In genomic region chr16:68237243-68238028, GRCh38 we compare ENCODE assay signal across 8 cellular contexts. TPM values are rescaled to one million over a fixed set of nuclear protein-coding genes. Genes with fewer than 3 reads are reported as not detected.
DNase-seq lines count a peak whose midpoint lies in the region; ATAC-seq lines count a peak whose summit lies in the region.

No MANE protein-coding gene starts in this region.

- no peak overlapping the region for H2BK15ac ChIP-seq in mesendoderm (replicated peaks; ENCODE audit: low read depth)

- H3K56ac ChIP-seq in mesendoderm (ENCODE audit: low read length): peak overlapping the region; percentile 94

- no peak overlapping the region for H3K23ac ChIP-seq in mesendoderm (ENCODE audit: low read length)

- H3K9ac ChIP-seq in NT2/D1 (ENCODE audit: insufficient read length, low read depth) (peak overlapping the region; percentile 87), endocrine pancreas (ENCODE audit: control insufficient read depth, insufficient read depth, low read length) (peak overlapping the region; percentile 65), mesendoderm (ENCODE audit: low read length) (peak overlapping the region; percentile 91)

- POLR2A ChIA-PET in CD4-positive, alpha-beta memory T cell (lab: Charles Lee; ENCODE audit: partially characterized antibody): interaction anchor here (1.1 to 4.3 kb wide), 15 partner anchors 8 to 303 kb away, joined by 3 to 23 read pairs (median 5); partner anchors contain the start of genes NFATC3, PLA2G15, PRMT7 and SLC7A6

- no peaks in the 10 kb centered on the region for H3K27me3 ChIP-seq in CD4-positive, alpha-beta memory T cell (ENCODE audit: insufficient read depth, low read length)
- H3K27me3 ChIP-seq in NT2/D1 (ENCODE audit: insufficient read depth, insufficient read length): peaks cover 29% of the 10 kb centered on the region
- H3K27me3 ChIP-seq in endocrine pancreas (ENCODE audit: control insufficient read depth, insufficient read depth, low read length): no peaks in the 10 kb centered on the region
- no peaks in the 10 kb centered on the region for H3K27me3 ChIP-seq in mesendoderm (ENCODE audit: insufficient read depth, low read length, poor library complexity)

- peaks cover 2% of the 10 kb centered on the region for H3K79me1 ChIP-seq in mesendoderm (ENCODE audit: low read length)

- no peaks in the 10 kb centered on the region for H3K9me3 ChIP-seq in CD4-positive, alpha-beta memory T cell (ENCODE audit: control insufficient read depth in 1 of 2, low read length in 2 of 2)
- H3K9me3 ChIP-seq in NT2/D1 (ENCODE audit: insufficient read depth, low read length) (no peaks in the 10 kb centered on the region), endocrine pancreas (ENCODE audit: control insufficient read depth, low read length) (no peaks in the 10 kb centered on the region)

- peaks cover 0 to 9% (median 0%) of the 10 kb centered on the region in 8 donors for H3K9me3 Mint-ChIP-seq in CD4-positive, alpha-beta memory T cell

- H2BK5ac ChIP-seq in mesendoderm (ENCODE audit: low read length): peak overlapping the region; percentile 61

- DNase-seq in CD4-positive, alpha-beta memory T cell: peak; percentile 83 to 90 (median 84)
- DNase-seq in HPDE6-E6E7 (ENCODE audit: extremely low spot score) (peak; percentile 97), NT2/D1 (ENCODE audit: low read depth, low spot score) (peak; percentile 99), mesendoderm (peak; percentile 100)
- peak; percentile 68 for DNase-seq in activated CD8-positive, alpha-beta memory T cell treated with anti-CD3 and anti-CD28 coated beads, Interleukin-2, amount 50 U/mL, for 24 hours (ENCODE audit: extremely low read depth)
- DNase-seq in stimulated activated CD8-positive, alpha-beta memory T cell treated with anti-CD3 and anti-CD28 coated beads, Interleukin-12 subunit alpha, Interleukin-12 subunit beta, amount 100 ng/mL, for 24 hours (ENCODE audit: extremely low read depth): peak; percentile 75

- peak; percentile 80 for ATAC-seq in GM19467 (IDR thresholded peaks at IDR 0.05; ENCODE audit: unreplicated experiment)

- intact Hi-C loops in CD4-positive, alpha-beta memory T cell (cut with micrococcal nuclease): loop anchor here (1.0 kb wide), 1 partner anchor 8 kb away; the partner anchor contains the start of gene PLA2G15

- peak overlapping the region; percentile 7 for H4K8ac ChIP-seq in mesendoderm (ENCODE audit: low read depth, low read length)

- H3K79me2 ChIP-seq in mesendoderm (ENCODE audit: control insufficient read depth, insufficient read depth, low read length): peaks cover 4% of the 10 kb centered on the region

- peaks cover 16 to 52% (median 34%) of the 10 kb centered on the region in 4 donors for H3K4me1 Mint-ChIP-seq in CD4-positive, alpha-beta memory T cell

- H3K27ac ChIP-seq in CD4-positive, alpha-beta memory T cell (ENCODE audit: low read depth, low read length): peak overlapping the region; percentile 44
- H3K27ac ChIP-seq in mesendoderm (ENCODE audit: low read depth, low read length): peak overlapping the region; percentile 89

- no peak overlapping the region for H2AK5ac ChIP-seq in mesendoderm (ENCODE audit: low read length)

- H4K5ac ChIP-seq in mesendoderm (ENCODE audit: low read length): no peak overlapping the region

- CTCF ChIA-PET in CD4-positive, alpha-beta memory T cell (lab: Charles Lee; ENCODE audit: partially characterized antibody): interaction anchor here (1.3 to 3.8 kb wide), 8 partner anchors 9 to 274 kb away, joined by 3 to 17 read pairs (median 4); partner anchors contain the start of gene SLC7A6

- H3K4me3 ChIP-seq in CD4-positive, alpha-beta memory T cell (ENCODE audit: low read length in 2 of 2): peak overlapping the region; percentile 42 to 70
- H3K4me3 ChIP-seq in NT2/D1 (ENCODE audit: insufficient read length, low read depth): peak overlapping the region; percentile 89
- peak overlapping the region; percentile 6 for H3K4me3 ChIP-seq in endocrine pancreas (ENCODE audit: control insufficient read depth, insufficient read depth, low read length)
- H3K4me3 ChIP-seq in mesendoderm (ENCODE audit: low read length): peak overlapping the region; percentile 5

- peak overlapping the region; percentile 90 to 97 (median 94) for H3K27ac Mint-ChIP-seq in CD4-positive, alpha-beta memory T cell

- no peak overlapping the region for H2BK120ac ChIP-seq in mesendoderm (ENCODE audit: low read depth, low read length)

- no peaks in the 10 kb centered on the region for H3K27me3 Mint-ChIP-seq in CD4-positive, alpha-beta memory T cell

- no peaks in the 10 kb centered on the region for H3K36me3 ChIP-seq in CD4-positive, alpha-beta memory T cell (ENCODE audit: insufficient read depth, low read length)
- H3K36me3 ChIP-seq in NT2/D1 (ENCODE audit: insufficient read depth, insufficient read length, low read length) (peaks cover 4% of the 10 kb centered on the region), endocrine pancreas (ENCODE audit: control insufficient read depth, insufficient read depth, low read length) (no peaks in the 10 kb centered on the region), mesendoderm (ENCODE audit: control insufficient read depth, insufficient read depth, low read length) (no peaks in the 10 kb centered on the region)

- H3K4me3 Mint-ChIP-seq in CD4-positive, alpha-beta memory T cell: peak overlapping the region; percentile 88 to 98 (median 95)

- H3K4me2 ChIP-seq in mesendoderm (ENCODE audit: low read length): peak overlapping the region; percentile 95

- H3K4ac ChIP-seq in mesendoderm (ENCODE audit: low read depth, low read length): peak overlapping the region; percentile 26

- peak overlapping the region; percentile 65 for H3K18ac ChIP-seq in mesendoderm (ENCODE audit: low read length)

- H3K4me1 ChIP-seq in CD4-positive, alpha-beta memory T cell (ENCODE audit: insufficient read depth, low read length): peaks cover 30% of the 10 kb centered on the region
- peaks cover 11% of the 10 kb centered on the region for H3K4me1 ChIP-seq in NT2/D1 (ENCODE audit: insufficient read depth, insufficient read length)
- H3K4me1 ChIP-seq in endocrine pancreas (ENCODE audit: control insufficient read depth, insufficient read depth, low read length): no peaks in the 10 kb centered on the region
- H3K4me1 ChIP-seq in mesendoderm (ENCODE audit: control insufficient read depth, low read depth, low read length): peaks cover 4% of the 10 kb centered on the region

- peaks cover 0 to 2% of the 10 kb centered on the region in 2 donors for H3K36me3 Mint-ChIP-seq in CD4-positive, alpha-beta memory T cell

- no CpG with 5 or more reads among the region's 72 CpGs for WGBS in mesendoderm (ENCODE audit: extremely low coverage, insufficient coverage, low lambda C conversion rate)

RNA-seq across cellular contexts. Expression of gene ESRP2, which starts 1.5 kb away (rescaled TPM):
- total RNA-seq in CD4-positive, alpha-beta memory T cell: under 1 TPM; 0.14 to 0.26 TPM
- under 1 TPM in 1 of 2 donors, not detected in 1; 0.64 TPM for polyA plus RNA-seq in CD4-positive, alpha-beta memory T cell
- polyA plus RNA-seq in mesendoderm (2013, experiment 1 of 2): 26.2 TPM
- polyA plus RNA-seq in mesendoderm (2013, experiment 2 of 2): 26.6 TPM

RNA-seq across cellular contexts. Expression of gene PLA2G15, which starts 7.7 kb away (rescaled TPM):
- total RNA-seq in CD4-positive, alpha-beta memory T cell: 10 to 100 TPM; 12.0 to 13.3 TPM
- polyA plus RNA-seq in CD4-positive, alpha-beta memory T cell: 10 to 100 TPM in 1 of 2 donors, 1 to 10 TPM in 1; 6.6 to 10.8 TPM
- polyA plus RNA-seq in mesendoderm (2013, experiment 1 of 2): 4.0 TPM
- polyA plus RNA-seq in mesendoderm (2013, experiment 2 of 2): 4.0 TPM

RNA-seq across cellular contexts. Expression of gene SLC7A6, which starts 26.9 kb away (rescaled TPM):
- 100 to 1,000 TPM; 190 to 194 TPM for total RNA-seq in CD4-positive, alpha-beta memory T cell
- 10 to 100 TPM; 14.4 to 21.1 TPM for polyA plus RNA-seq in CD4-positive, alpha-beta memory T cell
- polyA plus RNA-seq in mesendoderm (2013, experiment 1 of 2): 23.3 TPM
- polyA plus RNA-seq in mesendoderm (2013, experiment 2 of 2): 22.1 TPM

Comparison
In these comparisons a context has a peak if more than half of its experiments do, and no peak if none do; other contexts are left out.
1. Peak in every context shown above with its lines: DNase-seq, ATAC-seq, H3K4me3 ChIP-seq and H3K27ac ChIP-seq.
2. H3K4me3 ChIP-seq: peak in every context shown above with its lines; median percentile 89 in NT2/D1; 56 in CD4-positive, alpha-beta memory T cell; 6 in endocrine pancreas; 5 in mesendoderm.